In genomic region chr18:66506178-66506577, GRCh38 we compare ENCODE assay signal across 8 cellular contexts.
"Had no signal": no experiment of that assay in that cellular context is flagged by ENCODE, and none has a peak within 500 bp of the region (broad histone marks: within the 10 kb centered on the region; RNA-seq: fewer than 3 reads in every experiment).

No MANE protein-coding gene starts in this region.

- DNase-seq: H9, HCEC 1CT, KG1 had no signal

- H3K4me2 ChIP-seq: GM23338 had no signal

- H2AFZ ChIP-seq: GM23338 had no signal

- H3K4me3 ChIP-seq: GM23338, K562 had no signal

- ATAC-seq: GM23338, K562 had no signal

- FAIRE-seq: H1, H54, HTR-8/SVneo, K562 had no signal
